9 cellular contexts compared by ENCODE assay signal in the genomic region with DNA sequence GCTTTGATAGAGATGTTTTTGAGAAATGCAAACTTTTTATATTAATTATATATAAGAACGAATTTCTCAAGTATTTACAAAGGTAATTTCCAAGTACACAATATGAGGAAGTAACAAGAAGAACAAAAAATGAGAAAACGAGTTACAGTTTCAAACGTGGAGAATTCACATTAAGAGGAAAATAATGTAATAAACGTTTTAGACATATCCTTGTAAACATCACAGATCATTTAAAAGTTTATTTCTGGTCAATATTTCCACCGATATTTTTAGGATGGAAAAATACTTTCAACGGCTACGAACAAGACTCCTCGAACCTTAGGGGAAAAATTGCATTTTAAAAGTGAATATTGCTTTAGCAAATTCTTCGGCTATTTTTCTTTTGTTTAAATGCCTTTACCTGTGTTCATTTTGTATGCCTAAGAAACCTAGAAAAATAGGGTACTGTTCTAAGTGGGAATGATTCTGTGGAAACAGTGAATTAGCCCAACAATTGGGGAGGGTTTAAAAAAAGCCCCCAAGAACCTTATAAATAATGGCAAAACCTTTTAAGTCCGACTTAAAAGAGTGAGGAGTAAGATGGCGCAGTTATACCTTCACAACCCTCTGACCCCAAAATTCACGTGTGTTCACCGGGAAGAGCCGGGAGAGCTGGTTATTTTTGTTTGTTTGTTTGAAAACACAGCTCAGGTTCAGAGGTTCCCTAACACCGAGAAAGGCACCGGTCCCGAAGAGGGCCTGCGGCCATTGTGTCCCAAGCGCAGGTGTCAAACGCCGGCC. TPM values are rescaled to one million over a fixed set of nuclear protein-coding genes. Genes with fewer than 3 reads are reported as not detected.
DNase-seq lines count a peak whose midpoint lies in the region; ATAC-seq lines count a peak whose summit lies in the region.
"Had no signal": no experiment of that assay in that cellular context is flagged by ENCODE, and none has a peak within 500 bp of the region (broad histone marks: within the 10 kb centered on the region; RNA-seq: fewer than 3 reads in every experiment).

No MANE protein-coding gene starts in this region.

- H3K4me1 Mint-ChIP-seq in T-helper 2 cell treated with Interferon-gamma antibody and Interleukin-4, amounts not matched to agents 5 μg/mL and 100 μg/mL, for 36 hours (ENCODE audit: low read depth), result peaks cover 15% of the 10 kb centered on the region
- peaks cover 6% of the 10 kb centered on the region for H3K4me1 Mint-ChIP-seq in activated T-helper 17 cell treated with anti-CD3 and anti-CD28 coated beads, Interleukin-2, amount 50 U/mL, for 72 hours
- H3K4me1 Mint-ChIP-seq in stimulated activated memory B cell treated with anti-CD40 and anti-IgM and Interleukin-4, amounts not matched to agents 10 μg/mL and 1 μg/mL and 100 μg/mL, for 72 hours, result peaks cover 46% of the 10 kb centered on the region

- H3K27me3 Mint-ChIP-seq in T-helper 2 cell treated with Interferon-gamma antibody and Interleukin-4, amounts not matched to agents 5 μg/mL and 100 μg/mL, for 36 hours (ENCODE audit: low read depth), result peaks cover 83% of the 10 kb centered on the region
- peaks cover 63% of the 10 kb centered on the region for H3K27me3 Mint-ChIP-seq in activated T-helper 17 cell treated with anti-CD3 and anti-CD28 coated beads, Interleukin-2, amount 50 U/mL, for 72 hours
- peaks cover 77% of the 10 kb centered on the region for H3K27me3 Mint-ChIP-seq in stimulated activated memory B cell treated with anti-CD40 and anti-IgM and Interleukin-4, amounts not matched to agents 10 μg/mL and 1 μg/mL and 100 μg/mL, for 72 hours

- H3K9me3 Mint-ChIP-seq in T-helper 2 cell treated with Interferon-gamma antibody and Interleukin-4, amounts not matched to agents 5 μg/mL and 100 μg/mL, for 36 hours, result no peaks in the 10 kb centered on the region
- no peaks in the 10 kb centered on the region for H3K9me3 Mint-ChIP-seq in activated T-helper 17 cell treated with anti-CD3 and anti-CD28 coated beads, Interleukin-2, amount 50 U/mL, for 72 hours
- no peaks in the 10 kb centered on the region for H3K9me3 Mint-ChIP-seq in stimulated activated memory B cell treated with anti-CD40 and anti-IgM and Interleukin-4, amounts not matched to agents 10 μg/mL and 1 μg/mL and 100 μg/mL, for 72 hours

- H3K27ac Mint-ChIP-seq in T-helper 2 cell treated with Interferon-gamma antibody and Interleukin-4, amounts not matched to agents 5 μg/mL and 100 μg/mL, for 36 hours, result no peak overlapping the region
- H3K27ac Mint-ChIP-seq in activated T-helper 17 cell treated with anti-CD3 and anti-CD28 coated beads, Interleukin-2, amount 50 U/mL, for 72 hours, result no peak overlapping the region
- H3K27ac Mint-ChIP-seq in stimulated activated memory B cell treated with anti-CD40 and anti-IgM and Interleukin-4, amounts not matched to agents 10 μg/mL and 1 μg/mL and 100 μg/mL, for 72 hours, result no peak overlapping the region

- H3K36me3 Mint-ChIP-seq in T-helper 2 cell treated with Interferon-gamma antibody and Interleukin-4, amounts not matched to agents 5 μg/mL and 100 μg/mL, for 36 hours (ENCODE audit: low read depth), result peaks cover 3% of the 10 kb centered on the region
- H3K36me3 Mint-ChIP-seq in activated T-helper 17 cell treated with anti-CD3 and anti-CD28 coated beads, Interleukin-2, amount 50 U/mL, for 72 hours (ENCODE audit: low read depth), result no peaks in the 10 kb centered on the region
- H3K36me3 Mint-ChIP-seq in stimulated activated memory B cell treated with anti-CD40 and anti-IgM and Interleukin-4, amounts not matched to agents 10 μg/mL and 1 μg/mL and 100 μg/mL, for 72 hours, result peaks cover 21% of the 10 kb centered on the region

- H3K4me3 Mint-ChIP-seq in T-helper 2 cell treated with Interferon-gamma antibody and Interleukin-4, amounts not matched to agents 5 μg/mL and 100 μg/mL, for 36 hours, result peak overlapping the region; percentile 52
- H3K4me3 Mint-ChIP-seq in activated T-helper 17 cell treated with anti-CD3 and anti-CD28 coated beads, Interleukin-2, amount 50 U/mL, for 72 hours, result peak overlapping the region; percentile 39
- H3K4me3 Mint-ChIP-seq in stimulated activated memory B cell treated with anti-CD40 and anti-IgM and Interleukin-4, amounts not matched to agents 10 μg/mL and 1 μg/mL and 100 μg/mL, for 72 hours, result peak overlapping the region; percentile 72

- no peak for DNase-seq in T-helper 2 cell treated with Interferon-gamma antibody and Interleukin-4, amounts not matched to agents 5 μg/mL and 100 μg/mL, for 36 hours (ENCODE audit: low spot score)
- DNase-seq in T-helper 2 cell (no peak), left kidney (ENCODE audit: low read depth, low spot score) (peak; percentile 25), T-helper 9 cell (no peak), Ammon's horn (ENCODE audit: low spot score) (no peak)
- DNase-seq: foreskin melanocyte had no signal

- ATAC-seq in activated T-helper 17 cell treated with anti-CD3 and anti-CD28 coated beads, Interleukin-2, amount 50 U/mL, for 72 hours (replicated peaks), result no peak
- ATAC-seq in stimulated activated memory B cell treated with anti-CD40 and anti-IgM and Interleukin-4, amounts not matched to agents 10 μg/mL and 1 μg/mL and 100 μg/mL, for 72 hours, result no peak
- no peak for ATAC-seq in esophagus mucosa

RNA-seq across cellular contexts. Expression of gene HNF1B, which starts 3.3 kb away (rescaled TPM):
- under 1 TPM in 1 of 2 donors, not detected in 1; 0.50 TPM for total RNA-seq in activated T-helper 17 cell treated with anti-CD3 and anti-CD28 coated beads, Interleukin-2, amount 50 U/mL, for 72 hours
- total RNA-seq in esophagus mucosa, result not detected
